ENCODE assay signal across 13 cellular contexts in the genomic region with DNA sequence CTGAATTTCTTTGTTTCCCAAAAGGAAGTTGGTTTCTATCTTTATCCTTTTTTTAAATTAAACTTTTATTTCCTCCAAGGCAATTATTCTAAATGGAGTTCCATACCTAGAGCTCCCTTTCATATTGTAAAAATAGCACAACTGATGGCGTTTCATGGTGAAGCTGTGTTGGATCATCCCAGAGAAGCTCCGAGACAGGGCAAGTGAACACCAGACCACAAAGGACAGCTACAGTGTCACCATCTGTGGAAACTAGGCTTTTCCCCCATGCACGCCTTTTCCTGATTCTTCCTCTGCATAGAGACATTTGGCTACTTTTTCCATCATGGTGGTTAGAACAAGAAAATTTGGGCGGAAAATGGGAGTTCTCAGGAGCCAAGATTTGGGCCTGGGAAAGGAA. TPM values are rescaled to one million over a fixed set of nuclear protein-coding genes. Genes with fewer than 3 reads are reported as not detected.
A peak's percentile ranks its signal among the peaks of the same experiment; 100 is the strongest.
DNase-seq lines count a peak whose midpoint lies in the region; ATAC-seq and TF ChIP-seq lines count a peak whose summit lies in the region.
"Had no signal": no experiment of that assay in that cellular context is flagged by ENCODE, and none has a peak within 500 bp of the region (broad histone marks: within the 10 kb centered on the region; RNA-seq: fewer than 3 reads in every experiment).

No MANE protein-coding gene starts in this region.

- H2BK120ac ChIP-seq in neuronal stem cell (ENCODE audit: low read depth, low read length): no peak overlapping the region

- H4K8ac ChIP-seq in neuronal stem cell (ENCODE audit: low read depth, low read length): no peak overlapping the region

- H3K79me1 ChIP-seq in neuronal stem cell (ENCODE audit: low read depth, low read length): no peaks in the 10 kb centered on the region

- H3K4me3 ChIP-seq in OCI-LY7 (ENCODE audit: low read depth, low read length, poor library complexity, severe bottlenecking): no peak overlapping the region
- no peak overlapping the region for H3K4me3 ChIP-seq in right atrium auricular region
- H3K4me3 ChIP-seq in skeletal muscle tissue (ENCODE audit: low read length in 3 of 3): no peak overlapping the region
- H3K4me3 ChIP-seq in neuronal stem cell (ENCODE audit: low read length in 2 of 2): no peak overlapping the region

- H3K27me3 ChIP-seq in right atrium auricular region (no peaks in the 10 kb centered on the region), skeletal muscle tissue (ENCODE audit: control insufficient read depth in 3 of 3, insufficient read depth in 3 of 3, low read length in 3 of 3) (no peaks in the 10 kb centered on the region), neuronal stem cell (ENCODE audit: control insufficient read depth in 3 of 3, insufficient read depth in 3 of 3, low read depth in 1 of 3, low read length in 3 of 3) (no peaks in the 10 kb centered on the region)

- peaks cover 53% of the 10 kb centered on the region for H3K4me1 ChIP-seq in OCI-LY7 (ENCODE audit: insufficient read depth, low read length, poor library complexity, severe bottlenecking)
- H3K4me1 ChIP-seq in right atrium auricular region: peaks cover 0 to 89% of the 10 kb centered on the region in 2 donors
- H3K4me1 ChIP-seq in skeletal muscle tissue (ENCODE audit: control insufficient read depth in 3 of 3, insufficient read depth in 3 of 3, low read length in 3 of 3): peaks cover 83 to 92% (median 87%) of the 10 kb centered on the region in 3 donors
- peaks cover 7 to 20% of the 10 kb centered on the region in 2 donors for H3K4me1 ChIP-seq in neuronal stem cell (ENCODE audit: control insufficient read depth in 2 of 2, insufficient read depth in 1 of 2, low read depth in 1 of 2, low read length in 2 of 2)

- no peak overlapping the region for H3K23ac ChIP-seq in neuronal stem cell (ENCODE audit: low read depth, low read length, poor library complexity)

- H3K9me3 Mint-ChIP-seq in activated CD8-positive, alpha-beta T cell treated with anti-CD3 and anti-CD28 coated beads for 36 hours: no peaks in the 10 kb centered on the region
- H3K9me3 Mint-ChIP-seq in activated CD8-positive, alpha-beta T cell treated with anti-CD3 and anti-CD28 coated beads, Interleukin-2, amount 10 ng/mL, durations not matched to agents 7 days and 5 days (ENCODE audit: insufficient read depth): no peaks in the 10 kb centered on the region
- H3K9me3 Mint-ChIP-seq: activated CD4-positive, alpha-beta memory T cell treated with anti-CD3 and anti-CD28 coated beads for 36 hours had no signal

- BruUV-seq in OCI-LY7 (replicated peaks; lab: Mats Ljungman, UMichigan): no TSS peak

- no peak overlapping the region for H4K91ac ChIP-seq in neuronal stem cell (ENCODE audit: low read depth, low read length, poor library complexity)

- H3K4me3 Mint-ChIP-seq in activated CD8-positive, alpha-beta T cell treated with anti-CD3 and anti-CD28 coated beads for 36 hours: no peak overlapping the region
- no peak overlapping the region for H3K4me3 Mint-ChIP-seq in activated CD8-positive, alpha-beta T cell treated with anti-CD3 and anti-CD28 coated beads, Interleukin-2, amount 10 ng/mL, durations not matched to agents 7 days and 5 days
- H3K4me3 Mint-ChIP-seq: activated CD4-positive, alpha-beta memory T cell treated with anti-CD3 and anti-CD28 coated beads for 36 hours had no signal

- H3K27ac Mint-ChIP-seq in activated CD8-positive, alpha-beta T cell treated with anti-CD3 and anti-CD28 coated beads for 36 hours: peak overlapping the region; percentile 80
- H3K27ac Mint-ChIP-seq in activated CD8-positive, alpha-beta T cell treated with anti-CD3 and anti-CD28 coated beads, Interleukin-2, amount 10 ng/mL, durations not matched to agents 7 days and 5 days: no peak overlapping the region

- WGBS in neuronal stem cell (ENCODE audit: extremely low coverage in 2 of 2, insufficient read length in 2 of 2, insufficient replicate concordance in 1 of 2), 2 donors: no CpG with 5 or more reads among the region's 4 CpGs

- intact Hi-C loops in activated CD8-positive, alpha-beta T cell treated with anti-CD3 and anti-CD28 coated beads for 36 hours (cut with micrococcal nuclease): loop anchor here (5.0 kb wide), 1 partner anchor 37 kb away; no protein-coding TSS in a partner anchor
- intact Hi-C loops in OCI-LY7 (cut with micrococcal nuclease; ENCODE audit: unreplicated experiment): loop anchor here (1.0 kb wide), 1 partner anchor 37 kb away; no protein-coding TSS in a partner anchor

- peak overlapping the region in 1 of 3 donors; percentile 86 for H3K9ac ChIP-seq in skeletal muscle tissue (ENCODE audit: low read depth in 1 of 3, low read length in 3 of 3)
- no peak overlapping the region for H3K9ac ChIP-seq in neuronal stem cell (ENCODE audit: low read depth, low read length, poor library complexity)
- H3K9ac ChIP-seq: SK-N-SH had no signal

- DNase-seq in activated CD8-positive, alpha-beta T cell treated with anti-CD3 and anti-CD28 coated beads for 36 hours: no peak
- DNase-seq in activated CD8-positive, alpha-beta T cell treated with anti-CD3 and anti-CD28 coated beads, Interleukin-2, amount 10 ng/mL, durations not matched to agents 7 days and 5 days: no peak
- no peak for DNase-seq in OCI-LY7 (ENCODE audit: low spot score)
- no peak for DNase-seq in right atrium auricular region (ENCODE audit: low spot score)
- DNase-seq in NCI-H524 treated with DMSO at 0.1 percent for 48 hours (lab: John Stamatoyannopoulos, UW): no peak
- DNase-seq in neuronal stem cell (ENCODE audit: low spot score): no peak
- no peak for DNase-seq in NCI-H345 treated with DMSO at 0.1 percent for 48 hours (lab: John Stamatoyannopoulos, UW; ENCODE audit: unreplicated experiment)
- DNase-seq: DND-41, KBM-7, SK-N-SH had no signal

- H3K9me2 ChIP-seq in OCI-LY7 (ENCODE audit: insufficient read depth, low read length): no peaks in the 10 kb centered on the region
- H3K9me2 ChIP-seq: SK-N-SH had no signal

- H3K27ac ChIP-seq in OCI-LY7 (ENCODE audit: low read depth, low read length, poor library complexity, severe bottlenecking) (peak overlapping the region; percentile 74), right atrium auricular region (peak overlapping the region; percentile 83 to 95), skeletal muscle tissue (ENCODE audit: low read depth, low read length) (peak overlapping the region; percentile 96), neuronal stem cell (replicated peaks; ENCODE audit: low read length) (no peak overlapping the region)
- H3K27ac ChIP-seq: C4-2B had no signal

- CTCF ChIA-PET in activated CD8-positive, alpha-beta T cell treated with anti-CD3 and anti-CD28 coated beads for 36 hours (lab: Charles Lee): interaction anchor here (0.8 to 2.5 kb wide), 2 partner anchors 11 to 34 kb away, joined by 3 to 23 read pairs; partner anchors contain the start of gene TPCN1
- CTCF ChIA-PET in activated CD8-positive, alpha-beta T cell treated with anti-CD3 and anti-CD28 coated beads, Interleukin-2, amount 10 ng/mL, durations not matched to agents 7 days and 5 days (lab: Charles Lee): interaction anchor here (0.7 to 2.0 kb wide), 5 partner anchors 11 to 56 kb away, joined by 3 to 31 read pairs (median 3); partner anchors contain the start of gene TPCN1
- CTCF ChIA-PET in OCI-LY7 (lab: Charles Lee; ENCODE audit: unreplicated experiment): no interaction called here

- peaks cover 39% of the 10 kb centered on the region for H3K4me1 Mint-ChIP-seq in activated CD8-positive, alpha-beta T cell treated with anti-CD3 and anti-CD28 coated beads for 36 hours (ENCODE audit: low read depth)
- peaks cover 46% of the 10 kb centered on the region for H3K4me1 Mint-ChIP-seq in activated CD8-positive, alpha-beta T cell treated with anti-CD3 and anti-CD28 coated beads, Interleukin-2, amount 10 ng/mL, durations not matched to agents 7 days and 5 days (ENCODE audit: low read depth)

- H3K36me3 ChIP-seq in OCI-LY7 (ENCODE audit: insufficient read depth, low read length) (peaks cover 92% of the 10 kb centered on the region), right atrium auricular region (peaks cover 38% of the 10 kb centered on the region), skeletal muscle tissue (ENCODE audit: control insufficient read depth in 3 of 3, insufficient read depth in 3 of 3, low read length in 3 of 3) (peaks cover 8 to 52% (median 31%) of the 10 kb centered on the region in 3 donors), neuronal stem cell (replicated peaks in 1 of 2; ENCODE audit: control insufficient read depth in 2 of 2, insufficient read depth in 2 of 2, low read length in 2 of 2) (peaks cover 12 to 21% of the 10 kb centered on the region in 2 donors)

- H2AFZ ChIP-seq in OCI-LY7 (ENCODE audit: low read length): no peak overlapping the region
- no peak overlapping the region for H2AFZ ChIP-seq in neuronal stem cell (ENCODE audit: low read length)

- peaks cover 51% of the 10 kb centered on the region; the same call in 1 of the 2 replicates for H3K79me2 ChIP-seq in OCI-LY7 (ENCODE audit: insufficient read depth, low read depth, low read length)

- no peak overlapping the region for H2BK5ac ChIP-seq in neuronal stem cell (ENCODE audit: low read length)

- no peak overlapping the region for H2BK15ac ChIP-seq in neuronal stem cell (ENCODE audit: low read length)

- POLR2A ChIA-PET in activated CD8-positive, alpha-beta T cell treated with anti-CD3 and anti-CD28 coated beads for 36 hours (lab: Charles Lee): interaction anchor here (2.9 to 4.1 kb wide), 2 partner anchors 12 to 25 kb away, joined by 18 to 21 read pairs; partner anchors contain the start of gene TPCN1
- POLR2A ChIA-PET in activated CD8-positive, alpha-beta T cell treated with anti-CD3 and anti-CD28 coated beads, Interleukin-2, amount 10 ng/mL, durations not matched to agents 7 days and 5 days (lab: Charles Lee): interaction anchor here (1.4 kb wide), 1 partner anchor 29 kb away, joined by 4 read pairs; no protein-coding TSS in a partner anchor
- POLR2A ChIA-PET in OCI-LY7 (lab: Charles Lee): interaction anchor here (1.0 kb wide), 1 partner anchor 20 kb away, joined by 5 read pairs; no protein-coding TSS in a partner anchor

- no peaks in the 10 kb centered on the region for H3K9me3 ChIP-seq in OCI-LY7 (ENCODE audit: low read length)
- no peaks in the 10 kb centered on the region for H3K9me3 ChIP-seq in right atrium auricular region
- no peaks in the 10 kb centered on the region for H3K9me3 ChIP-seq in skeletal muscle tissue (ENCODE audit: control insufficient read depth in 3 of 3, low read length in 3 of 3)
- H3K9me3 ChIP-seq in neuronal stem cell (replicated peaks in 1 of 2; ENCODE audit: control insufficient read depth in 2 of 2, insufficient read depth in 1 of 2, low read depth in 1 of 2, low read length in 2 of 2): peaks cover 3 to 5% of the 10 kb centered on the region in 2 donors
- H3K9me3 ChIP-seq: SK-N-SH had no signal

- H4K20me1 ChIP-seq in OCI-LY7 (ENCODE audit: insufficient read depth, low read length): no peaks in the 10 kb centered on the region

- no peaks in the 10 kb centered on the region for H3K27me3 Mint-ChIP-seq in activated CD8-positive, alpha-beta T cell treated with anti-CD3 and anti-CD28 coated beads for 36 hours
- H3K27me3 Mint-ChIP-seq in activated CD8-positive, alpha-beta T cell treated with anti-CD3 and anti-CD28 coated beads, Interleukin-2, amount 10 ng/mL, durations not matched to agents 7 days and 5 days (ENCODE audit: low read depth): no peaks in the 10 kb centered on the region
- H3K27me3 Mint-ChIP-seq: activated CD4-positive, alpha-beta memory T cell treated with anti-CD3 and anti-CD28 coated beads for 36 hours had no signal

- no peak overlapping the region for H3K18ac ChIP-seq in neuronal stem cell (ENCODE audit: low read length)

- H2AK5ac ChIP-seq in neuronal stem cell (ENCODE audit: low read depth, low read length): no peak overlapping the region

- peak overlapping the region; percentile 50 for H3K4me2 ChIP-seq in OCI-LY7 (ENCODE audit: low read length)
- H3K4me2 ChIP-seq in neuronal stem cell (ENCODE audit: insufficient read depth, low read length, poor library complexity, severe bottlenecking): no peak overlapping the region
- H3K4me2 ChIP-seq: SK-N-SH had no signal

- no peak overlapping the region for H2BK12ac ChIP-seq in neuronal stem cell (ENCODE audit: low read length)

- no peak for TF ChIP-seq CTCF in activated CD8-positive, alpha-beta T cell treated with anti-CD3 and anti-CD28 coated beads for 36 hours (IDR thresholded peaks at IDR 0.05)
- TF ChIP-seq CTCF in OCI-LY7 (conservative IDR thresholded peaks at IDR 0.05; ENCODE audit: low read length) (no peak), right atrium auricular region (IDR thresholded peaks at IDR 0.05) (no peak)

- no peak overlapping the region for H3K14ac ChIP-seq in neuronal stem cell (ENCODE audit: low read length)

- ATAC-seq in activated CD8-positive, alpha-beta T cell treated with anti-CD3 and anti-CD28 coated beads for 36 hours: no peak
- no peak for ATAC-seq in activated CD8-positive, alpha-beta T cell treated with anti-CD3 and anti-CD28 coated beads, Interleukin-2, amount 10 ng/mL, durations not matched to agents 7 days and 5 days

- no peak overlapping the region for H3K4ac ChIP-seq in neuronal stem cell (ENCODE audit: low read length)

- H3K36me3 Mint-ChIP-seq in activated CD8-positive, alpha-beta T cell treated with anti-CD3 and anti-CD28 coated beads for 36 hours (ENCODE audit: low read depth): peaks cover 47% of the 10 kb centered on the region
- peaks cover 28% of the 10 kb centered on the region for H3K36me3 Mint-ChIP-seq in activated CD8-positive, alpha-beta T cell treated with anti-CD3 and anti-CD28 coated beads, Interleukin-2, amount 10 ng/mL, durations not matched to agents 7 days and 5 days (ENCODE audit: low read depth)

RNA-seq across cellular contexts. Expression of gene TPCN1, which starts 12.7 kb away (rescaled TPM):
- total RNA-seq in activated CD8-positive, alpha-beta T cell treated with anti-CD3 and anti-CD28 coated beads for 36 hours: 10 to 100 TPM; 29.9 to 33.5 TPM
- 10 to 100 TPM; 13.7 to 16.1 TPM for total RNA-seq in activated CD8-positive, alpha-beta T cell treated with anti-CD3 and anti-CD28 coated beads, Interleukin-2, amount 10 ng/mL, durations not matched to agents 7 days and 5 days
- 72.4 and 96.0 TPM in 2 replicates for total RNA-seq in OCI-LY7 (2014; rRNA removed; shearing (Covaris generic))
- total RNA-seq in OCI-LY7 (2022): 160 and 177 TPM in 2 replicates
- total RNA-seq in right atrium auricular region: 10 to 100 TPM; 57.3 to 58.7 TPM
- 11.0 TPM for total RNA-seq in skeletal muscle tissue
- 11.5 TPM for polyA plus RNA-seq in neuronal stem cell (2013, experiment 1 of 2)
- 10.7 TPM for polyA plus RNA-seq in neuronal stem cell (2013, experiment 2 of 2)

RNA-seq across cellular contexts. Expression of gene RITA1, which starts 48.4 kb away (rescaled TPM):
- total RNA-seq in activated CD8-positive, alpha-beta T cell treated with anti-CD3 and anti-CD28 coated beads for 36 hours: 10 to 100 TPM; 18.5 to 19.1 TPM
- total RNA-seq in activated CD8-positive, alpha-beta T cell treated with anti-CD3 and anti-CD28 coated beads, Interleukin-2, amount 10 ng/mL, durations not matched to agents 7 days and 5 days: 10 to 100 TPM; 21.0 to 22.6 TPM
- 72.5 and 90.8 TPM in 2 replicates for total RNA-seq in OCI-LY7 (2014; rRNA removed; shearing (Covaris generic))
- total RNA-seq in OCI-LY7 (2022) (59.5 and 68.6 TPM in 2 replicates), right atrium auricular region (10 to 100 TPM; 18.2 to 25.4 TPM), skeletal muscle tissue (10.4 TPM)
- polyA plus RNA-seq in neuronal stem cell (2013, experiment 1 of 2): 14.5 TPM
- 14.3 TPM for polyA plus RNA-seq in neuronal stem cell (2013, experiment 2 of 2)

RNA-seq across cellular contexts. Expression of gene DDX54, which starts 48.7 kb away (rescaled TPM):
- 100 to 1,000 TPM; 112 to 133 TPM for total RNA-seq in activated CD8-positive, alpha-beta T cell treated with anti-CD3 and anti-CD28 coated beads for 36 hours
- 10 to 100 TPM; 79.4 to 82.0 TPM for total RNA-seq in activated CD8-positive, alpha-beta T cell treated with anti-CD3 and anti-CD28 coated beads, Interleukin-2, amount 10 ng/mL, durations not matched to agents 7 days and 5 days
- 86.0 and 87.2 TPM in 2 replicates for total RNA-seq in OCI-LY7 (2014; rRNA removed; shearing (Covaris generic))
- total RNA-seq in OCI-LY7 (2022) (145 and 150 TPM in 2 replicates), right atrium auricular region (10 to 100 TPM; 35.1 to 38.0 TPM), skeletal muscle tissue (29.7 TPM)
- polyA plus RNA-seq in neuronal stem cell (2013, experiment 1 of 2): 60.8 TPM
- 59.6 TPM for polyA plus RNA-seq in neuronal stem cell (2013, experiment 2 of 2)
